Comparison of ENCODE assay signal across 1 cellular context in genomic region chr14:49688701-49689030, GRCh38.
TF ChIP-seq lines count a peak whose summit lies in the region.

No MANE protein-coding gene starts in this region.

TF ChIP-seq in H1, 55 proteins besides CTCF, POLR2A, EP300 and RAD21:
- no peak for TF ChIP-seq HDAC6 (IDR thresholded peaks at IDR 0.05; ENCODE audit: low read depth, low read length)
- no peak for TF ChIP-seq EZH2 (IDR thresholded peaks at IDR 0.05; ENCODE audit: low read depth, low read length, severe bottlenecking)
- TF ChIP-seq KDM1A (IDR thresholded peaks at IDR 0.05; ENCODE audit: borderline replicate concordance, low read length), result peak; percentile 15; the same call in 1 of the 2 replicates
- no peak for TF ChIP-seq SP2 (IDR thresholded peaks at IDR 0.05; ENCODE audit: low read length)
- no peak for TF ChIP-seq RBBP5 (IDR thresholded peaks at IDR 0.05; ENCODE audit: borderline replicate concordance, low read depth, low read length)
